In genomic region chr3:49028298-49028672, GRCh38 we compare ENCODE assay signal across 8 cellular contexts. TPM values are rescaled to one million over a fixed set of nuclear protein-coding genes. Genes with fewer than 3 reads are reported as not detected.
DNase-seq lines count a peak whose midpoint lies in the region; ATAC-seq and TF ChIP-seq lines count a peak whose summit lies in the region.

No MANE protein-coding gene starts in this region.

- peaks cover 56 to 61% of the 10 kb centered on the region in 2 donors for H3K36me3 ChIP-seq in muscle layer of duodenum (ENCODE audit: control insufficient read depth in 1 of 2, insufficient read depth in 2 of 2, low read length in 2 of 2)

- POLR2A ChIA-PET in AG04450 (lab: Yijun Ruan, JAX) = interaction anchor here (0.6 to 2.2 kb wide), 5 partner anchors 10 to 416 kb away, joined by 4 to 36 read pairs (median 16); partner anchors contain the start of genes DALRD3, P4HTM, QRICH1 and WDR6

- H3K9me3 ChIP-seq in AG04450 (ENCODE audit: control insufficient read depth, insufficient read depth, low read length) (no peaks in the 10 kb centered on the region), muscle layer of duodenum (ENCODE audit: control insufficient read depth in 1 of 2, low read length in 2 of 2) (no peaks in the 10 kb centered on the region)

- DNase-seq in AG04450 (ENCODE audit: low read depth, low spot score) (no peak), cardiac fibroblast (ENCODE audit: low read depth in 2 of 2) (no peak), cortex of kidney (lab: John Stamatoyannopoulos, UW) (no peak), head of caudate nucleus (no peak)
- DNase-seq in Jurkat, Clone E6-1 (ENCODE audit: low read depth, low spot score) = no peak

- H3K27ac ChIP-seq in AG04450 (ENCODE audit: low read depth, low read length) (no peak overlapping the region), muscle layer of duodenum (ENCODE audit: low read length) (peak overlapping the region; percentile 92)

- intact Hi-C loops in head of caudate nucleus (cut with DNase I) = loop anchor here (10.0 kb wide), 2 partner anchors 67 to 387 kb away; partner anchors contain the start of genes QRICH1, RHOA and TCTA

- no peak for ATAC-seq in GM21526 (IDR thresholded peaks at IDR 0.05; ENCODE audit: low FRiP score, unreplicated experiment)
- no peak for ATAC-seq in GM18868 (IDR thresholded peaks at IDR 0.05; ENCODE audit: unreplicated experiment)

- H3K4me3 ChIP-seq in AG04450 (ENCODE audit: low read depth, low read length) (peak overlapping the region; percentile 87), cardiac fibroblast (replicated peaks in 1 of 2; ENCODE audit: low read depth in 2 of 2, low read length in 2 of 2) (peak overlapping the region; percentile 91 to 93), muscle layer of duodenum (ENCODE audit: low read depth in 1 of 2, low read length in 2 of 2) (peak overlapping the region; percentile 71 to 78)
- peak overlapping the region; percentile 89 for H3K4me3 ChIP-seq in Jurkat, Clone E6-1 (ENCODE audit: low read length)

- CTCF ChIA-PET in AG04450 (lab: Charles Lee) = interaction anchor here (0.6 kb wide), 1 partner anchor 644 kb away, joined by 4 read pairs; no protein-coding TSS in a partner anchor

- peaks cover 12 to 20% of the 10 kb centered on the region in 2 donors for H3K4me1 ChIP-seq in muscle layer of duodenum (ENCODE audit: control insufficient read depth in 1 of 2, insufficient read depth in 2 of 2, low read length in 2 of 2)

- TF ChIP-seq CTCF in AG04450 (IDR thresholded peaks at IDR 0.05; ENCODE audit: low read depth, low read length) (no peak), cardiac fibroblast (IDR thresholded peaks at IDR 0.05; ENCODE audit: low read depth, low read length) (no peak)

- H3K27me3 ChIP-seq in AG04450 (ENCODE audit: control insufficient read depth, insufficient read depth, low read length) = no peaks in the 10 kb centered on the region
- no peaks in the 10 kb centered on the region for H3K27me3 ChIP-seq in muscle layer of duodenum (ENCODE audit: low read depth, low read length)

RNA-seq across cellular contexts. Expression of gene IMPDH2, which starts 0.9 kb away (rescaled TPM):
- 268 and 284 TPM in 2 replicates for polyA plus RNA-seq in AG04450 (2011; rRNA removed)
- polyA minus RNA-seq in AG04450 (2011; rRNA and poly(A)+ RNA removed) = 378 and 406 TPM in 2 replicates
- 486 TPM for polyA plus RNA-seq in Jurkat, Clone E6-1 (2012; ENCODE audit: insufficient read depth, insufficient read length)

RNA-seq across cellular contexts. Expression of gene NDUFAF3, which starts 6.4 kb away (rescaled TPM):
- 47.0 and 69.2 TPM in 2 replicates for polyA plus RNA-seq in AG04450 (2011; rRNA removed)
- polyA minus RNA-seq in AG04450 (2011; rRNA and poly(A)+ RNA removed) = 49.2 and 70.0 TPM in 2 replicates
- polyA plus RNA-seq in Jurkat, Clone E6-1 (2012; ENCODE audit: insufficient read depth, insufficient read length) = 219 TPM

RNA-seq across cellular contexts. Expression of gene DALRD3, which starts 9.9 kb away (rescaled TPM):
- polyA plus RNA-seq in AG04450 (2011; rRNA removed) = 42.4 and 55.6 TPM in 2 replicates
- polyA minus RNA-seq in AG04450 (2011; rRNA and poly(A)+ RNA removed) = 45.6 and 57.1 TPM in 2 replicates
- 76.5 TPM for polyA plus RNA-seq in Jurkat, Clone E6-1 (2012; ENCODE audit: insufficient read depth, insufficient read length)

RNA-seq across cellular contexts. Expression of gene WDR6, which starts 21.1 kb away (rescaled TPM):
- polyA plus RNA-seq in AG04450 (2011; rRNA removed) = 101 and 117 TPM in 2 replicates
- polyA minus RNA-seq in AG04450 (2011; rRNA and poly(A)+ RNA removed) = 106 and 161 TPM in 2 replicates
- polyA plus RNA-seq in Jurkat, Clone E6-1 (2012; ENCODE audit: insufficient read depth, insufficient read length) = 128 TPM

RNA-seq across cellular contexts. Expression of gene P4HTM, which starts 38.2 kb away (rescaled TPM):
- 18.2 and 22.5 TPM in 2 replicates for polyA plus RNA-seq in AG04450 (2011; rRNA removed)
- polyA minus RNA-seq in AG04450 (2011; rRNA and poly(A)+ RNA removed) = 24.2 and 25.8 TPM in 2 replicates
- polyA plus RNA-seq in Jurkat, Clone E6-1 (2012; ENCODE audit: insufficient read depth, insufficient read length) = not detected
